In the genomic region with DNA sequence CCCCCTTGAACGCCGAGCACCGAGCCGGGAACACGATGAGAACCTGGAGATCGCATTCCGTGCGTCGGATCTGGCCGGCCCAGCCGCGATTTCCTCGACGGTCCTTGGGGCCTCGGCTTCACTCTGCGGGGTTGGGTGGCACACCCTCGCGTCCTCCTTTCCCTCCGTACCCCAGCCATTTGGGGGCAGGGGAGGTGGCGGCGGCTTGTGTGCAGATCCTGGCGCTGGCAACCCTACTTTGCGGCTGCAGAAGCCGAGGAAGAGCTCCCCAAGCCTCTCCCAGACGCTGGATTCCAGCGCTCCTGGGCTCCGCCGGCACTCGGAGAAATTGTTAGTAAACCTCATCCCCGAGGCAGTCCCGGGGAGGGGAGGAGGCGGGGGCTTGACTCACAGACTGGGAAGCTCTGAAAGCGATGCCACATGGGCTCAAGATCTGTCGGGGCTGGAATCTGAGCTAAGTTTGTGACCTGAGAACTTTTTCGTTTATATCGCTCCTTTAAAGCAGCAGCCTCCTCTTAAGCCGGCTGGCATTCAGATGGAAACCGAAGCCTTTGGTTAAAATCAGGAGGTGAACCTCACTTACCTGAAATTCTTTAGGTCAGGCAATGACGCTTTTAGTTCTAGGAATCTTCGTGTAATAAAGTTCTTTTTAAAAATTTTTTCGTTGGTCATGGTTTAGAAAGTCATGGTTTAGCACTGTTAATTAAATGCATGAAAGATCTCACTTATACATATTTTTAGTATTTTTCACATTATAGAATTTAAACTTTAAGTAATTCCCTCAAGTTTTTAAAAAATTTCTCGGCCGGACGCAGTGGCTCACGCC, we compare ENCODE assay signal across 8 cellular contexts. TPM values are rescaled to one million over a fixed set of nuclear protein-coding genes. Genes with fewer than 3 reads are reported as not detected.
DNase-seq lines count a peak whose midpoint lies in the region; ATAC-seq and TF ChIP-seq lines count a peak whose summit lies in the region.

No MANE protein-coding gene starts in this region.

- peak; percentile 9 for ATAC-seq in HG02610 (IDR thresholded peaks at IDR 0.05; ENCODE audit: unreplicated experiment)
- peak; percentile 38 to 47 for ATAC-seq in natural killer cell treated with Interleukin-12 subunit alpha and Interleukin-12 subunit beta and Interleukin-15 and Interleukin-18, amount 100 ng/mL, for 72 hours

- H3K4me1 Mint-ChIP-seq in natural killer cell treated with Interleukin-12 subunit alpha and Interleukin-12 subunit beta and Interleukin-15 and Interleukin-18, amount 100 ng/mL, for 72 hours (ENCODE audit: low read depth in 2 of 2): peaks cover 18 to 26% of the 10 kb centered on the region in 2 donors
- H3K4me1 Mint-ChIP-seq in type B pancreatic cell (ENCODE audit: unreplicated experiment): peaks cover 29% of the 10 kb centered on the region

- no peaks in the 10 kb centered on the region for H3K9me3 Mint-ChIP-seq in natural killer cell treated with Interleukin-12 subunit alpha and Interleukin-12 subunit beta and Interleukin-15 and Interleukin-18, amount 100 ng/mL, for 72 hours
- H3K9me3 Mint-ChIP-seq in type B pancreatic cell: no peaks in the 10 kb centered on the region

- TF ChIP-seq CTCF in type B pancreatic cell (conservative IDR thresholded peaks at IDR 0.05): no peak

- H3K27me3 Mint-ChIP-seq in natural killer cell treated with Interleukin-12 subunit alpha and Interleukin-12 subunit beta and Interleukin-15 and Interleukin-18, amount 100 ng/mL, for 72 hours: peaks cover 9 to 11% of the 10 kb centered on the region in 2 donors
- H3K27me3 Mint-ChIP-seq in type B pancreatic cell: peaks cover 10% of the 10 kb centered on the region

- H3K36me3 Mint-ChIP-seq in natural killer cell treated with Interleukin-12 subunit alpha and Interleukin-12 subunit beta and Interleukin-15 and Interleukin-18, amount 100 ng/mL, for 72 hours: no peaks in the 10 kb centered on the region
- peaks cover 4% of the 10 kb centered on the region for H3K36me3 Mint-ChIP-seq in type B pancreatic cell

- H3K27ac Mint-ChIP-seq in natural killer cell treated with Interleukin-12 subunit alpha and Interleukin-12 subunit beta and Interleukin-15 and Interleukin-18, amount 100 ng/mL, for 72 hours: no peak overlapping the region
- H3K27ac Mint-ChIP-seq in type B pancreatic cell: peak overlapping the region; percentile 86

- peak; percentile 17 for DNase-seq in NCI-H510A (lab: John Stamatoyannopoulos, UW)
- DNase-seq in NCI-H510A treated with DMSO at 0.1 percent for 48 hours (lab: John Stamatoyannopoulos, UW): no peak
- DNase-seq in NCI-H2227 treated with DMSO at 0.1 percent for 48 hours (lab: John Stamatoyannopoulos, UW): peak; percentile 8
- peak; percentile 36 for DNase-seq in activated naive CD4-positive, alpha-beta T cell treated with Interleukin-2 at 50 U/mL for 16 hours
- peak; percentile 65 for DNase-seq in foreskin melanocyte
- DNase-seq in natural killer cell treated with Interleukin-12 subunit alpha and Interleukin-12 subunit beta and Interleukin-15 and Interleukin-18, amount 100 ng/mL, for 72 hours (ENCODE audit: low spot score): no peak
- peak; percentile 75 for DNase-seq in type B pancreatic cell (ENCODE audit: extremely low spot score, unreplicated experiment)

- peak overlapping the region; percentile 87 for H3K4me3 Mint-ChIP-seq in natural killer cell treated with Interleukin-12 subunit alpha and Interleukin-12 subunit beta and Interleukin-15 and Interleukin-18, amount 100 ng/mL, for 72 hours
- H3K4me3 Mint-ChIP-seq in type B pancreatic cell: peak overlapping the region; percentile 95

RNA-seq across cellular contexts. Expression of gene DSE, which starts 0.8 kb away (rescaled TPM):
- total RNA-seq in natural killer cell treated with Interleukin-12 subunit alpha and Interleukin-12 subunit beta and Interleukin-15 and Interleukin-18, amount 100 ng/mL, for 72 hours: 10 to 100 TPM; 21.9 to 25.9 TPM
- total RNA-seq in type B pancreatic cell (ENCODE audit: low replicate concordance): 16.7 and 80.5 TPM in 2 replicates

Comparison
In these comparisons a context has a peak if more than half of its experiments do, and no peak if none do; other contexts are left out.
1. DNase-seq: peak in NCI-H510A (single experiment), NCI-H2227 treated with DMSO at 0.1 percent for 48 hours (single experiment), activated naive CD4-positive, alpha-beta T cell treated with Interleukin-2 at 50 U/mL for 16 hours (single experiment), foreskin melanocyte (single experiment) and type B pancreatic cell (single experiment); none in NCI-H510A treated with DMSO at 0.1 percent for 48 hours (single experiment) and natural killer cell treated with Interleukin-12 subunit alpha and Interleukin-12 subunit beta and Interleukin-15 and Interleukin-18, amount 100 ng/mL, for 72 hours (single experiment).